Comparison of ENCODE assay signal across 16 cellular contexts in the genomic region with DNA sequence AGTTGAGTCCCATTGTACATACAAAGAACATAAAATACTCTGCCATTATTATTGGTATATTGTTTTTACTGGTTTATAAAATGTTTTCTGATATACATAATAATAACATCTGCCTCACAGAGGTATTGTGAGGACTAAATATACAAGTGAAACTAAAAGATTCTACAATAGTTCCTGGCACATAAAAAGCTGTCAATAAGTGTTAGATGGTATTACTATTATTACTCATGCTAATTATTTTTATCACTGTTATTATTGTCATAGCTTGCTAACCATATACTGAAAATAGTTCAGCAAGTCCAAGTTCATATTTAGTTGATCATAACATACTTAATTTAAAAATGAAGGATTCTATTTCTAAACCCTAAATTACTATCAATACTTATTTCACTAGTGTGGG. TPM values are rescaled to one million over a fixed set of nuclear protein-coding genes. Genes with fewer than 3 reads are reported as not detected.
DNase-seq lines count a peak whose midpoint lies in the region; ATAC-seq and TF ChIP-seq lines count a peak whose summit lies in the region.
"Had no signal": no experiment of that assay in that cellular context is flagged by ENCODE, and none has a peak within 500 bp of the region (broad histone marks: within the 10 kb centered on the region; RNA-seq: fewer than 3 reads in every experiment).

No MANE protein-coding gene starts in this region.

- H3K27ac Mint-ChIP-seq in T-helper 1 cell treated with Interleukin-12 subunit alpha and Interleukin-12 subunit beta and Interleukin-4 antibody, amounts not matched to agents 30 μg/mL and 1 μg/mL, for 36 hours: no peak overlapping the region
- peak overlapping the region; percentile 57 for H3K27ac Mint-ChIP-seq in activated naive CD8-positive, alpha-beta T cell treated with anti-CD3 and anti-CD28 coated beads, Interleukin-2, amount 10 ng/mL, durations not matched to agents 7 days and 5 days
- H3K27ac Mint-ChIP-seq: type B pancreatic cell had no signal

- POLR2A ChIA-PET in activated naive CD8-positive, alpha-beta T cell treated with anti-CD3 and anti-CD28 coated beads, Interleukin-2, amount 10 ng/mL, durations not matched to agents 7 days and 5 days (lab: Charles Lee): interaction anchor here (1.1 to 5.9 kb wide), 3 partner anchors 14 to 34 kb away, joined by 3 to 33 read pairs (median 5); partner anchors contain the start of gene BTG1

- H3K4me3 Mint-ChIP-seq in T-helper 1 cell treated with Interleukin-12 subunit alpha and Interleukin-12 subunit beta and Interleukin-4 antibody, amounts not matched to agents 30 μg/mL and 1 μg/mL, for 36 hours: peak overlapping the region; percentile 4
- H3K4me3 Mint-ChIP-seq in activated naive CD8-positive, alpha-beta T cell treated with anti-CD3 and anti-CD28 coated beads, Interleukin-2, amount 10 ng/mL, durations not matched to agents 7 days and 5 days: peak overlapping the region; percentile 76
- H3K4me3 Mint-ChIP-seq: type B pancreatic cell had no signal

- no peaks in the 10 kb centered on the region for H3K9me3 ChIP-seq in adrenal gland (replicated peaks in 1 of 3)
- H3K9me3 ChIP-seq: lower lobe of right lung, spleen had no signal

- ATAC-seq in GM21381 (IDR thresholded peaks at IDR 0.05; ENCODE audit: unreplicated experiment): peak; percentile 62
- ATAC-seq in HG03159 (IDR thresholded peaks at IDR 0.05; ENCODE audit: unreplicated experiment): peak; percentile 81
- no peak for ATAC-seq in activated naive CD8-positive, alpha-beta T cell treated with anti-CD3 and anti-CD28 coated beads, Interleukin-2, amount 10 ng/mL, durations not matched to agents 7 days and 5 days (ENCODE audit: low read depth)
- ATAC-seq in HG03097 (IDR thresholded peaks at IDR 0.05; ENCODE audit: low FRiP score, unreplicated experiment): no peak
- ATAC-seq: lower lobe of right lung, PC-3 had no signal

- H3K4me1 Mint-ChIP-seq in T-helper 1 cell treated with Interleukin-12 subunit alpha and Interleukin-12 subunit beta and Interleukin-4 antibody, amounts not matched to agents 30 μg/mL and 1 μg/mL, for 36 hours (ENCODE audit: low read depth): peaks cover 49% of the 10 kb centered on the region
- peaks cover 66% of the 10 kb centered on the region for H3K4me1 Mint-ChIP-seq in activated naive CD8-positive, alpha-beta T cell treated with anti-CD3 and anti-CD28 coated beads, Interleukin-2, amount 10 ng/mL, durations not matched to agents 7 days and 5 days

- DNase-seq in T-helper 1 cell: no peak
- no peak for DNase-seq in activated naive CD8-positive, alpha-beta T cell treated with anti-CD3 and anti-CD28 coated beads, Interleukin-2, amount 10 ng/mL, durations not matched to agents 7 days and 5 days
- DNase-seq in adrenal gland: no peak
- DNase-seq in middle frontal gyrus (ENCODE audit: extremely low spot score, low spot score): no peak
- DNase-seq: hippocampal formation, lower lobe of right lung, nucleus accumbens, PC-3, spleen had no signal

- no peaks in the 10 kb centered on the region for H3K27me3 ChIP-seq in adrenal gland
- H3K27me3 ChIP-seq: spleen had no signal

- H3K36me3 Mint-ChIP-seq in T-helper 1 cell treated with Interleukin-12 subunit alpha and Interleukin-12 subunit beta and Interleukin-4 antibody, amounts not matched to agents 30 μg/mL and 1 μg/mL, for 36 hours (ENCODE audit: low read depth): peaks cover 11% of the 10 kb centered on the region
- peaks cover 8% of the 10 kb centered on the region for H3K36me3 Mint-ChIP-seq in activated naive CD8-positive, alpha-beta T cell treated with anti-CD3 and anti-CD28 coated beads, Interleukin-2, amount 10 ng/mL, durations not matched to agents 7 days and 5 days

- no peak overlapping the region for H3K27ac ChIP-seq in adrenal gland
- H3K27ac ChIP-seq: 22Rv1, epithelial cell of prostate, lower lobe of right lung, spleen had no signal

- TF ChIP-seq POLR2A in adrenal gland (IDR thresholded peaks at IDR 0.05): no peak

- no peaks in the 10 kb centered on the region for H3K9me3 Mint-ChIP-seq in T-helper 1 cell treated with Interleukin-12 subunit alpha and Interleukin-12 subunit beta and Interleukin-4 antibody, amounts not matched to agents 30 μg/mL and 1 μg/mL, for 36 hours
- H3K9me3 Mint-ChIP-seq in activated naive CD8-positive, alpha-beta T cell treated with anti-CD3 and anti-CD28 coated beads, Interleukin-2, amount 10 ng/mL, durations not matched to agents 7 days and 5 days: no peaks in the 10 kb centered on the region
- H3K9me3 Mint-ChIP-seq: type B pancreatic cell had no signal

- H3K4me1 ChIP-seq in adrenal gland (replicated peaks in 1 of 2): peaks cover 0 to 16% of the 10 kb centered on the region in 2 donors

- TF ChIP-seq CTCF in adrenal gland (IDR thresholded peaks at IDR 0.05): no peak

- H3K4me3 ChIP-seq in adrenal gland: no peak overlapping the region
- H3K4me3 ChIP-seq: lower lobe of right lung, spleen had no signal

- H3K36me3 ChIP-seq in adrenal gland (replicated peaks in 1 of 2): no peaks in the 10 kb centered on the region
- H3K36me3 ChIP-seq: lower lobe of right lung, spleen had no signal

- H3K27me3 Mint-ChIP-seq in T-helper 1 cell treated with Interleukin-12 subunit alpha and Interleukin-12 subunit beta and Interleukin-4 antibody, amounts not matched to agents 30 μg/mL and 1 μg/mL, for 36 hours (ENCODE audit: low read depth): no peaks in the 10 kb centered on the region
- no peaks in the 10 kb centered on the region for H3K27me3 Mint-ChIP-seq in activated naive CD8-positive, alpha-beta T cell treated with anti-CD3 and anti-CD28 coated beads, Interleukin-2, amount 10 ng/mL, durations not matched to agents 7 days and 5 days
- H3K27me3 Mint-ChIP-seq: type B pancreatic cell had no signal

- intact Hi-C loops in adrenal gland (cut with DNase I): no loop called here

RNA-seq across cellular contexts. Expression of gene BTG1, which starts 34.4 kb away (rescaled TPM):
- 100 to 1,000 TPM; 249 to 255 TPM for total RNA-seq in activated naive CD8-positive, alpha-beta T cell treated with anti-CD3 and anti-CD28 coated beads, Interleukin-2, amount 10 ng/mL, durations not matched to agents 7 days and 5 days
- 100 to 1,000 TPM in 3 of 8 donors, 10 to 100 TPM in 5; 26.3 to 388 (median 74.9) TPM for total RNA-seq in adrenal gland
- 10 to 100 TPM; 34.8 to 73.5 (median 55.2) TPM for polyA plus RNA-seq in adrenal gland

Comparison
In these comparisons a context has a peak if more than half of its experiments do, and no peak if none do; other contexts are left out.
1. ATAC-seq: peak in GM21381 (single experiment) and HG03159 (single experiment); none in activated naive CD8-positive, alpha-beta T cell treated with anti-CD3 and anti-CD28 coated beads, Interleukin-2, amount 10 ng/mL, durations not matched to agents 7 days and 5 days (single experiment) and HG03097 (single experiment).